Comparison of ENCODE assay signal across 8 cellular contexts in the genomic region with DNA sequence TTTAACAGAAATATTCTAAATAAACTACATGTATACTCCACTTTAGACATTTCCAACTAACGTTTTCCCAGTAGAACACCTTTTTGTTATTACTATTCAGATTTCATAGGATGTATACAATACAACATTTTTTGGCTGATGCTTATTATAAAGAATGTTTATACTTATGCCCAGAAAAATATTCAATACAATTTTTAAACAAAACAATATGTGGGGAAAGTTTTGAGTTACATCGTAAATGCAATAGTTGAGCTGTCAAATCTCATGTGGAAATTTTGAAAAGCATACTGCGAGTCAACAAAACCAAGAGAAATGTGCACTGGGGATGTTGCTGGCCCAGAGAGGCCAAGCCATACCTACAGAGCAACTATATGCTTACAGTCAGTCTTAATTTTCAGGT.
"Had no signal": no experiment of that assay in that cellular context is flagged by ENCODE, and none has a peak within 500 bp of the region (broad histone marks: within the 10 kb centered on the region; RNA-seq: fewer than 3 reads in every experiment).

No MANE protein-coding gene starts in this region.

- ATAC-seq: GM12878 had no signal

- FAIRE-seq: G401.6, GM12878, GM12891, GM12892, GM18507, GM19239 had no signal

- H3K4me3 ChIP-seq: GM12878 had no signal

- DNase-seq: GDM1, GF-D8 had no signal
